Comparison of ENCODE assay signal across 34 cellular contexts in the genomic region with DNA sequence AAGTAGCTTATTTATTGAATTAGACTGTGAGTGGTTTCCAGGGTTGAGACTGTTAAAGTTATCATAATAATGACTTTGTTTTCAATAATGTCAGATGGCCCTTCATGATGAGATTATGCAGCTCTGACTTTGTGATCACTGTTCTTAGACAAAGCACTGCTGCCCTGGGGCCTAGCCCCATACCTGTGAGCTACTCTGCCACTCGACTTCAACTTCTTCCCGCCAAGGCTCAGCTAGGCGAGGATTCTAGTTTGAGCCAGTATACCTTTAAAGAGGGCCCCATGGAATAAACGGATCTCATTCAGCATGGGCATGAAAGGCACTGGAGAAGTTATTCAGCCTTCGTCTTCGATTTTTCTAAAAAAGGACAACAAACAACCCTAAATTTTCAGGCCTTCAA. TPM values are rescaled to one million over a fixed set of nuclear protein-coding genes. Genes with fewer than 3 reads are reported as not detected.
"Had no signal": no experiment of that assay in that cellular context is flagged by ENCODE, and none has a peak within 500 bp of the region (broad histone marks: within the 10 kb centered on the region; RNA-seq: fewer than 3 reads in every experiment).

No MANE protein-coding gene starts in this region.

- H3K27me3 ChIP-seq: adrenal gland, ascending aorta, body of pancreas, brain microvascular endothelial cell, breast epithelium, cardiac muscle cell had no signal

- FAIRE-seq: astrocyte had no signal

- H3K36me3 ChIP-seq: adrenal gland, ascending aorta, brain microvascular endothelial cell, breast epithelium, cardiac muscle cell had no signal

- H3K9me3 ChIP-seq: adrenal gland, ascending aorta, body of pancreas, breast epithelium had no signal

- DNase-seq: activated effector memory CD4-positive, alpha-beta T cell treated with anti-CD3 and anti-CD28 coated beads, Interleukin-2, amount 50 U/mL, for 16 hours; activated effector memory CD4-positive, alpha-beta T cell treated with Interleukin-2 at 50 U/mL for 16 hours; activated gamma-delta T cell; activated gamma-delta T cell treated with Interleukin-2 at 50 U/mL for 16 hours; activated naive CD4-positive, alpha-beta T cell; activated naive CD4-positive, alpha-beta T cell treated with anti-CD3 and anti-CD28 coated beads for 36 hours; activated naive CD4-positive, alpha-beta T cell treated with anti-CD3 and anti-CD28 coated beads, Interleukin-2, amount 10 ng/mL, durations not matched to agents 7 days and 5 days; activated naive CD4-positive, alpha-beta T cell treated with anti-CD3 and anti-CD28 coated beads, Interleukin-2, amount 50 U/mL, for 16 hours; activated naive CD4-positive, alpha-beta T cell treated with Interleukin-2 at 50 U/mL for 16 hours; activated naive CD8-positive, alpha-beta T cell treated with anti-CD3 and anti-CD28 coated beads for 36 hours; activated naive CD8-positive, alpha-beta T cell treated with anti-CD3 and anti-CD28 coated beads, Interleukin-2, amount 10 ng/mL, durations not matched to agents 7 days and 5 days; activated naive CD8-positive, alpha-beta T cell treated with anti-CD3 and anti-CD28 coated beads, Interleukin-2, amount 50 U/mL, for 24 hours; activated T-cell treated with anti-CD3 and anti-CD28 coated beads, Interleukin-2, amount 50 U/mL, for 1 hour; activated T-cell treated with anti-CD3 and anti-CD28 coated beads, Interleukin-2, amount 50 U/mL, for 24 hours; activated T-cell treated with anti-CD3 and anti-CD28 coated beads, Interleukin-2, amount 50 U/mL, for 4 hours; activated T-cell treated with anti-CD3 and anti-CD28 coated beads, Interleukin-2, amount 50 U/mL, for 48 hours; activated T-cell treated with anti-CD3 and anti-CD28 coated beads, Interleukin-2, amount 50 U/mL, for 72 hours; amniotic stem cell; amygdala; anterior cingulate cortex; aorta; body of pancreas; brain microvascular endothelial cell; caudate nucleus; central memory CD4-positive, alpha-beta T cell; cerebellar nuclear complex had no signal

- H3K4me1 ChIP-seq: adrenal gland, ascending aorta, body of pancreas, breast epithelium had no signal

- H3K27ac ChIP-seq: adrenal gland, ascending aorta, body of pancreas, brain microvascular endothelial cell, breast epithelium, cardiac muscle cell had no signal

- H3K4me3 ChIP-seq: adrenal gland, ascending aorta, body of pancreas, breast epithelium, cardiac muscle cell had no signal

RNA-seq across cellular contexts. Expression of a gene that starts 45.0 kb away (rescaled TPM):
- total RNA-seq: activated naive CD8-positive, alpha-beta T cell treated with anti-CD3 and anti-CD28 coated beads, Interleukin-2, amount 10 ng/mL, durations not matched to agents 7 days and 5 days; aorta; ascending aorta; bronchial epithelial cell; cardiac muscle cell; cardiac septum; chondrocyte had no signal
- polyA plus RNA-seq: cardiac muscle cell had no signal
